8 cellular contexts compared by ENCODE assay signal in genomic region chr19:4969772-4970531, GRCh38. TPM values are rescaled to one million over a fixed set of nuclear protein-coding genes. Genes with fewer than 3 reads are reported as not detected.
DNase-seq lines count a peak whose midpoint lies in the region; ATAC-seq and TF ChIP-seq lines count a peak whose summit lies in the region.

No MANE protein-coding gene starts in this region.

- no peaks in the 10 kb centered on the region for H3K36me3 ChIP-seq in ES-I3 (ENCODE audit: insufficient read depth, low read length)
- H3K36me3 ChIP-seq in Karpas-422 (ENCODE audit: insufficient read depth, low read length) = peaks cover under 1% of the 10 kb centered on the region; the same call in 1 of the 2 replicates
- H3K36me3 ChIP-seq in stomach = no peaks in the 10 kb centered on the region

- H3K9ac ChIP-seq in ES-I3 (ENCODE audit: low read depth, low read length) (peak overlapping the region; percentile 66), Karpas-422 (ENCODE audit: low read length) (peak overlapping the region; percentile 85)

- no peak for TF ChIP-seq EP300 in stomach (IDR thresholded peaks at IDR 0.05)

- no peaks in the 10 kb centered on the region; the same call in 1 of the 2 replicates for H3K4me1 ChIP-seq in ES-I3 (ENCODE audit: insufficient read depth, low read length)
- peaks cover 38% of the 10 kb centered on the region for H3K4me1 ChIP-seq in Karpas-422 (ENCODE audit: low read length)
- H3K4me1 ChIP-seq in stomach = peaks cover 36 to 61% (median 51%) of the 10 kb centered on the region in 4 donors

- TF ChIP-seq POLR2A in stomach (IDR thresholded peaks at IDR 0.05) = no peak

- peaks cover 27% of the 10 kb centered on the region; the same call in 1 of the 2 replicates for H3K79me2 ChIP-seq in Karpas-422 (ENCODE audit: low read length)

- 3 to 6% (median 3%) methylated on average over 23 to 25 of the region's 25 CpGs for WGBS in stomach, 5 donors

- peak overlapping the region; percentile 96 for H3K4me3 Mint-ChIP-seq in activated T-helper 2 cell treated with anti-CD3 and anti-CD28 coated beads, Interferon-gamma antibody, Interleukin-2, Interleukin-4, amounts not matched to agents 10 μg/mL and 5 μg/mL and 100 μg/mL, durations not matched to agents 14 hours and 24 hours and 36 hours (ENCODE audit: low read depth)

- intact Hi-C loops in activated T-helper 2 cell treated with anti-CD3 and anti-CD28 coated beads, Interferon-gamma antibody, Interleukin-2, Interleukin-4, amounts not matched to agents 10 μg/mL and 5 μg/mL and 100 μg/mL, durations not matched to agents 14 hours and 24 hours and 36 hours (cut with micrococcal nuclease) = loop anchor here (1.0 to 5.0 kb wide), 2 partner anchors 58 to 98 kb away; no protein-coding TSS in a partner anchor
- intact Hi-C loops in stomach (cut with DNase I; ENCODE audit: low total_unique reads) = no loop called here

- ATAC-seq in GM19452 (IDR thresholded peaks at IDR 0.05; ENCODE audit: unreplicated experiment) (no peak), HG02571 (IDR thresholded peaks at IDR 0.05; ENCODE audit: unreplicated experiment) (no peak)

- H3K27ac ChIP-seq in Karpas-422 (ENCODE audit: low read length) (no peak overlapping the region), stomach (peak overlapping the region; percentile 14 to 84 (median 75))

- no peak overlapping the region for H2AFZ ChIP-seq in Karpas-422 (ENCODE audit: low read length)

- H3K4me2 ChIP-seq in Karpas-422 (ENCODE audit: low read depth, low read length, poor library complexity, severe bottlenecking) = peak overlapping the region; percentile 99

- DNase-seq in Karpas-422 (peak; percentile 68), iris pigment epithelial cell (ENCODE audit: low read depth) (peak; percentile 52), stomach (no peak), NCI-H2029 treated with DMSO at 0.1 percent for 48 hours (lab: John Stamatoyannopoulos, UW) (no peak)
- peak; percentile 18 for DNase-seq in activated T-helper 2 cell treated with anti-CD3 and anti-CD28 coated beads, Interferon-gamma antibody, Interleukin-2, Interleukin-4, amounts not matched to agents 10 μg/mL and 5 μg/mL and 100 μg/mL, durations not matched to agents 14 hours and 24 hours and 36 hours (ENCODE audit: low spot score)

- peaks cover 24% of the 10 kb centered on the region for H3K36me3 Mint-ChIP-seq in activated T-helper 2 cell treated with anti-CD3 and anti-CD28 coated beads, Interferon-gamma antibody, Interleukin-2, Interleukin-4, amounts not matched to agents 10 μg/mL and 5 μg/mL and 100 μg/mL, durations not matched to agents 14 hours and 24 hours and 36 hours (ENCODE audit: low read depth)

- H3K27me3 ChIP-seq in Karpas-422 (ENCODE audit: low read length) (no peaks in the 10 kb centered on the region), stomach (no peaks in the 10 kb centered on the region)

- H3K9me3 Mint-ChIP-seq in activated T-helper 2 cell treated with anti-CD3 and anti-CD28 coated beads, Interferon-gamma antibody, Interleukin-2, Interleukin-4, amounts not matched to agents 10 μg/mL and 5 μg/mL and 100 μg/mL, durations not matched to agents 14 hours and 24 hours and 36 hours = no peaks in the 10 kb centered on the region

- H3K4me3 ChIP-seq in Karpas-422 (ENCODE audit: low read length) (peak overlapping the region; percentile 83), stomach (peak overlapping the region; percentile 62 to 74 (median 69))

- H3K27ac Mint-ChIP-seq in activated T-helper 2 cell treated with anti-CD3 and anti-CD28 coated beads, Interferon-gamma antibody, Interleukin-2, Interleukin-4, amounts not matched to agents 10 μg/mL and 5 μg/mL and 100 μg/mL, durations not matched to agents 14 hours and 24 hours and 36 hours = peak overlapping the region; percentile 83

- TF ChIP-seq CTCF in stomach (IDR thresholded peaks at IDR 0.05) = no peak

- H3K27me3 Mint-ChIP-seq in activated T-helper 2 cell treated with anti-CD3 and anti-CD28 coated beads, Interferon-gamma antibody, Interleukin-2, Interleukin-4, amounts not matched to agents 10 μg/mL and 5 μg/mL and 100 μg/mL, durations not matched to agents 14 hours and 24 hours and 36 hours (ENCODE audit: low read depth) = no peaks in the 10 kb centered on the region

- peaks cover 41% of the 10 kb centered on the region for H4K20me1 ChIP-seq in Karpas-422 (ENCODE audit: insufficient read depth, low read depth, low read length)

- no peaks in the 10 kb centered on the region for H3K9me3 ChIP-seq in ES-I3 (ENCODE audit: control insufficient read depth, insufficient read depth, low read length)
- no peaks in the 10 kb centered on the region for H3K9me3 ChIP-seq in Karpas-422 (ENCODE audit: low read length)
- no peaks in the 10 kb centered on the region for H3K9me3 ChIP-seq in stomach

- peaks cover 40% of the 10 kb centered on the region for H3K4me1 Mint-ChIP-seq in activated T-helper 2 cell treated with anti-CD3 and anti-CD28 coated beads, Interferon-gamma antibody, Interleukin-2, Interleukin-4, amounts not matched to agents 10 μg/mL and 5 μg/mL and 100 μg/mL, durations not matched to agents 14 hours and 24 hours and 36 hours (ENCODE audit: low read depth)

- no peaks in the 10 kb centered on the region for H3K9me2 ChIP-seq in Karpas-422 (replicated peaks; ENCODE audit: insufficient read depth, low read length)

RNA-seq across cellular contexts. Expression of gene KDM4B, which starts 1.0 kb away (rescaled TPM):
- total RNA-seq in Karpas-422 (2014; rRNA removed; shearing (Covaris generic); ENCODE audit: low replicate concordance) = 50.8 and 59.7 TPM in 2 replicates
- 51.7 and 54.3 TPM in 2 replicates for total RNA-seq in activated T-helper 2 cell treated with anti-CD3 and anti-CD28 coated beads, Interferon-gamma antibody, Interleukin-2, Interleukin-4, amounts not matched to agents 10 μg/mL and 5 μg/mL and 100 μg/mL, durations not matched to agents 14 hours and 24 hours and 36 hours
- 100 to 1,000 TPM in 2 of 5 donors, 10 to 100 TPM in 3; 22.9 to 202 (median 59.1) TPM for total RNA-seq in stomach
- polyA plus RNA-seq in stomach = 10 to 100 TPM in 2 of 3 donors, 1 to 10 TPM in 1; 5.2 to 10.1 (median 10.0) TPM

Comparison
In these comparisons a context has a peak if more than half of its experiments do, and no peak if none do; other contexts are left out.
1. DNase-seq: peak in Karpas-422 (single experiment), activated T-helper 2 cell treated with anti-CD3 and anti-CD28 coated beads, Interferon-gamma antibody, Interleukin-2, Interleukin-4, amounts not matched to agents 10 μg/mL and 5 μg/mL and 100 μg/mL, durations not matched to agents 14 hours and 24 hours and 36 hours (single experiment) and iris pigment epithelial cell (single experiment); none in stomach (single experiment) and NCI-H2029 treated with DMSO at 0.1 percent for 48 hours (single experiment).